ENCODE assay signal across 8 cellular contexts in genomic region chr6:44058617-44059358, GRCh38.
DNase-seq lines count a peak whose midpoint lies in the region; ATAC-seq and TF ChIP-seq lines count a peak whose summit lies in the region.

No MANE protein-coding gene starts in this region.

- WGBS in esophagus squamous epithelium, 2 donors, result 17 to 19% methylated on average over 9 to 10 of the region's 19 CpGs
- 64 to 73% (median 67%) methylated on average over 19 of the region's 19 CpGs for WGBS in ovary, 3 donors

- POLR2A ChIA-PET in Panc1 (lab: Charles Lee), result no interaction called here

- CTCF ChIA-PET in Panc1 (lab: Charles Lee), result no interaction called here

- H3K4me1 Mint-ChIP-seq in CD14-positive monocyte, result peaks cover 75% of the 10 kb centered on the region

- H3K4me1 ChIP-seq in Panc1 (ENCODE audit: control insufficient read depth, insufficient read depth, low read length), result peaks cover 27% of the 10 kb centered on the region
- peaks cover 39 to 85% (median 51%) of the 10 kb centered on the region in 3 donors for H3K4me1 ChIP-seq in esophagus squamous epithelium
- H3K4me1 ChIP-seq in osteoblast (ENCODE audit: insufficient read depth, low read length), result peaks cover 76% of the 10 kb centered on the region
- H3K4me1 ChIP-seq in ovary (ENCODE audit: insufficient read depth), result peaks cover 4% of the 10 kb centered on the region

- TF ChIP-seq CTCF in CD14-positive monocyte (IDR thresholded peaks at IDR 0.05), result no peak
- no peak for TF ChIP-seq CTCF in Panc1 (IDR thresholded peaks at IDR 0.05)
- no peak for TF ChIP-seq CTCF in esophagus squamous epithelium (IDR thresholded peaks at IDR 0.05)
- TF ChIP-seq CTCF in osteoblast (IDR thresholded peaks at IDR 0.05; ENCODE audit: extremely low read depth, low read depth, low read length), result no peak
- no peak for TF ChIP-seq CTCF in ovary (IDR thresholded peaks at IDR 0.05)

- BruUV-seq in Panc1 (replicated peaks; lab: Mats Ljungman, UMichigan), result no TSS peak

- peak overlapping the region; percentile 99 to 100 (median 100) for H3K27ac Mint-ChIP-seq in CD14-positive monocyte

- peak overlapping the region; percentile 31 for H3K4me2 ChIP-seq in osteoblast (ENCODE audit: insufficient read depth, low read length)

- H3K9me3 ChIP-seq in Panc1 (ENCODE audit: control insufficient read depth, insufficient read depth, low read depth, low read length) (peaks cover 7% of the 10 kb centered on the region; the same call in 1 of the 2 replicates), esophagus squamous epithelium (peaks cover 0 to 8% (median 0%) of the 10 kb centered on the region in 3 donors), osteoblast (ENCODE audit: low read depth, low read length) (no peaks in the 10 kb centered on the region), ovary (no peaks in the 10 kb centered on the region)

- no peaks in the 10 kb centered on the region for H3K79me2 ChIP-seq in osteoblast (ENCODE audit: insufficient read depth, low read length)

- H3K27me3 Mint-ChIP-seq in CD14-positive monocyte (ENCODE audit: low read depth in 3 of 3), result peaks cover 0 to 10% (median 3%) of the 10 kb centered on the region in 3 donors

- H3K27me3 ChIP-seq in Panc1 (ENCODE audit: control insufficient read depth, insufficient read depth, low read length) (no peaks in the 10 kb centered on the region), esophagus squamous epithelium (no peaks in the 10 kb centered on the region), osteoblast (ENCODE audit: insufficient read depth, low read length) (no peaks in the 10 kb centered on the region), ovary (no peaks in the 10 kb centered on the region)

- no peak overlapping the region for H2AFZ ChIP-seq in osteoblast (ENCODE audit: low read length)

- H3K36me3 Mint-ChIP-seq in CD14-positive monocyte, result peaks cover 4% of the 10 kb centered on the region in 2 donors

- ATAC-seq in GM21723 (IDR thresholded peaks at IDR 0.05; ENCODE audit: unreplicated experiment), result peak; percentile 75
- ATAC-seq in Panc1, result peak; percentile 92

- peak overlapping the region; percentile 83 for H3K27ac ChIP-seq in Panc1 (ENCODE audit: low read length)
- peak overlapping the region; percentile 76 to 90 (median 88) for H3K27ac ChIP-seq in esophagus squamous epithelium
- H3K27ac ChIP-seq in osteoblast (ENCODE audit: low read depth, low read length), result peak overlapping the region; percentile 99
- H3K27ac ChIP-seq in ovary, result no peak overlapping the region

- no peaks in the 10 kb centered on the region for H3K36me3 ChIP-seq in Panc1 (ENCODE audit: control insufficient read depth, insufficient read depth, low read length)
- no peaks in the 10 kb centered on the region for H3K36me3 ChIP-seq in esophagus squamous epithelium
- H3K36me3 ChIP-seq in osteoblast (ENCODE audit: insufficient read depth, low read length), result no peaks in the 10 kb centered on the region
- no peaks in the 10 kb centered on the region for H3K36me3 ChIP-seq in ovary

- TF ChIP-seq EP300 in ovary (IDR thresholded peaks at IDR 0.05), result no peak

- peak; percentile 98 for DNase-seq in CD14-positive monocyte (ENCODE audit: low spot score)
- peak; percentile 85 for DNase-seq in Panc1 (ENCODE audit: low read depth, low spot score)
- DNase-seq in esophagus squamous epithelium (lab: John Stamatoyannopoulos, UW), result no peak
- peak; percentile 97 for DNase-seq in osteoblast (ENCODE audit: insufficient read length, low spot score, missing footprints)
- no peak for DNase-seq in ovary
- DNase-seq in NCI-H146 (lab: John Stamatoyannopoulos, UW), result no peak
- DNase-seq in COR-L47 (lab: John Stamatoyannopoulos, UW), result no peak

- H3K9me3 Mint-ChIP-seq in CD14-positive monocyte, result peaks cover 0 to 6% (median 0%) of the 10 kb centered on the region in 7 donors

- in situ Hi-C loops in Panc1 (cut with HindIII; ENCODE audit: low pct_unique_long_range_greater_than_20kb, low sequenced_read_pairs), result no loop called here

- H3K4me3 ChIP-seq in Panc1 (ENCODE audit: low read depth in 2 of 2, low read length in 2 of 2) (peak overlapping the region in 1 of 2 experiments; percentile 16; a peak in 1 of 4 replicates), esophagus squamous epithelium (peak overlapping the region in 1 of 4 donors; percentile 5), osteoblast (ENCODE audit: insufficient read depth, low read length) (peak overlapping the region; percentile 10), ovary (no peak overlapping the region)

- H3K4me3 Mint-ChIP-seq in CD14-positive monocyte, result peak overlapping the region; percentile 71 to 83

- TF ChIP-seq POLR2A in esophagus squamous epithelium (IDR thresholded peaks at IDR 0.05) (no peak), ovary (IDR thresholded peaks at IDR 0.05) (no peak)

- intact Hi-C loops in CD14-positive monocyte (cut with micrococcal nuclease) (loop anchor here in 1 of 2 donors (2.0 to 5.0 kb wide), 3 partner anchors 14 to 82 kb away; no protein-coding TSS in a partner anchor), Panc1 (cut with micrococcal nuclease; ENCODE audit: unreplicated experiment) (no loop called here), esophagus squamous epithelium (cut with DNase I) (no loop called here), ovary (cut with DNase I) (no loop called here)

- no peaks in the 10 kb centered on the region for H4K20me1 ChIP-seq in osteoblast (ENCODE audit: insufficient read depth, low read length)

Comparison
In these comparisons a context has a peak if more than half of its experiments do, and no peak if none do; other contexts are left out.
1. DNase-seq: peak in CD14-positive monocyte (single experiment), Panc1 (single experiment) and osteoblast (single experiment); none in esophagus squamous epithelium (single experiment), ovary (0 of 5), NCI-H146 (single experiment) and COR-L47 (single experiment).
2. H3K27ac ChIP-seq: peak in Panc1 (single experiment), esophagus squamous epithelium (4 of 4) and osteoblast (single experiment); none in ovary (0 of 2).